8 cellular contexts compared by ENCODE assay signal in genomic region chr18:7177131-7177744, GRCh38. TPM values are rescaled to one million over a fixed set of nuclear protein-coding genes. Genes with fewer than 3 reads are reported as not detected.
DNase-seq lines count a peak whose midpoint lies in the region; ATAC-seq and TF ChIP-seq lines count a peak whose summit lies in the region.

No MANE protein-coding gene starts in this region.

- H3K27me3 ChIP-seq in GM23248 (replicated peaks; ENCODE audit: insufficient read depth): peaks cover 6% of the 10 kb centered on the region
- no peaks in the 10 kb centered on the region for H3K27me3 ChIP-seq in uterus

- H3K9ac ChIP-seq in GM23248: 0 out of 2 replicates have a peak overlapping the region, but pooled peaks have one; percentile 13

- no peaks in the 10 kb centered on the region for H3K9me2 ChIP-seq in GM23248 (ENCODE audit: insufficient read depth)

- in situ Hi-C loops in GM23248 (cut with MboI): loop anchor here (10.0 to 25.0 kb wide), 3 partner anchors 142 to 615 kb away; no protein-coding TSS in a partner anchor

- H3K4me2 ChIP-seq in GM23248 (ENCODE audit: unreplicated experiment): no peak overlapping the region

- no peaks in the 10 kb centered on the region for H3K79me2 ChIP-seq in GM23248 (ENCODE audit: insufficient read depth)

- intact Hi-C loops in uterus (cut with DNase I; ENCODE audit: low total_unique reads): loop anchor here (10.0 kb wide), 2 partner anchors 142 to 252 kb away; no protein-coding TSS in a partner anchor

- 44 to 48% methylated on average over 4 of the region's 4 CpGs for WGBS in GM23248 (ENCODE audit: low coverage in 1 of 2, low lambda C conversion rate in 2 of 2, missing lambda C conversion rate in 2 of 2), 2 experiments

- ATAC-seq in left lobe of liver: peak; percentile 88

- H2AFZ ChIP-seq in GM23248: peak overlapping the region; percentile 51

- H3F3A ChIP-seq in GM23248 (ENCODE audit: insufficient read depth): no peaks in the 10 kb centered on the region

- H3K4me1 ChIP-seq in GM23248 (ENCODE audit: insufficient read depth): no peaks in the 10 kb centered on the region
- no peaks in the 10 kb centered on the region for H3K4me1 ChIP-seq in uterus

- H3K27ac ChIP-seq in GM23248 (no peak overlapping the region), uterus (no peak overlapping the region)

- TF ChIP-seq POLR2A in uterus (IDR thresholded peaks at IDR 0.05): no peak

- H3K9me3 ChIP-seq in GM23248 (ENCODE audit: low read depth): no peaks in the 10 kb centered on the region
- H3K9me3 ChIP-seq in uterus: no peaks in the 10 kb centered on the region

- H3K4me3 ChIP-seq in GM23248 (no peak overlapping the region), uterus (no peak overlapping the region)

- DNase-seq in AG08395 (ENCODE audit: low spot score): peak; percentile 83
- peak; percentile 86 for DNase-seq in GM23248
- DNase-seq in NCI-H460 (ENCODE audit: extremely low read depth, low read depth): peak; percentile 66
- peak; percentile 13 for DNase-seq in cerebellum (ENCODE audit: low spot score)
- no peak for DNase-seq in left lobe of liver (ENCODE audit: low spot score)
- peak; percentile 41 to 72 for DNase-seq in uterus
- DNase-seq in activated gamma-delta T cell (lab: John Stamatoyannopoulos, UW): no peak
- no peak for DNase-seq in activated T-cell treated with anti-CD3 and anti-CD28 coated beads, Interleukin-2, amount 50 U/mL, for 48 hours

- TF ChIP-seq CTCF in uterus (IDR thresholded peaks at IDR 0.05): peak; percentile 61 to 72 (median 65)

- no peaks in the 10 kb centered on the region for H3K36me3 ChIP-seq in GM23248 (ENCODE audit: low read depth)
- H3K36me3 ChIP-seq in uterus: no peaks in the 10 kb centered on the region

- H4K20me1 ChIP-seq in GM23248 (ENCODE audit: insufficient read depth): no peaks in the 10 kb centered on the region

RNA-seq across cellular contexts. Expression of gene LRRC30, which starts 53.7 kb away (rescaled TPM):
- not detected in 2 replicates for total RNA-seq in GM23248 (2014; rRNA removed; shearing (Covaris generic))
- polyA plus RNA-seq in GM23248 (2016; fragmentation: Nextera tagmentation; extraction: Ambion mirVana): not detected in 2 replicates
- total RNA-seq in NCI-H460 (2014; rRNA removed; shearing (Covaris generic)): not detected in 2 replicates
- not detected in 2 replicates for polyA plus RNA-seq in NCI-H460 (2014; cell fraction: nucleus; rRNA removed)
- total RNA-seq in cerebellum (not detected), left lobe of liver (not detected), uterus (not detected)

RNA-seq across cellular contexts. Expression of gene LAMA1, which starts 59.6 kb away (rescaled TPM):
- total RNA-seq in GM23248 (2014; rRNA removed; shearing (Covaris generic)): 5.4 and 6.2 TPM in 2 replicates
- 2.8 and 3.1 TPM in 2 replicates for polyA plus RNA-seq in GM23248 (2016; fragmentation: Nextera tagmentation; extraction: Ambion mirVana)
- 222 and 233 TPM in 2 replicates for total RNA-seq in NCI-H460 (2014; rRNA removed; shearing (Covaris generic))
- polyA plus RNA-seq in NCI-H460 (2014; cell fraction: nucleus; rRNA removed): 174 and 240 TPM in 2 replicates
- 46.9 TPM for total RNA-seq in cerebellum
- total RNA-seq in left lobe of liver: 0.33 TPM
- total RNA-seq in uterus: 10 to 100 TPM in 1 of 4 donors, 1 to 10 TPM in 2, under 1 TPM in 1; 0.88 to 13.5 (median 2.1) TPM

Comparison
In these comparisons a context has a peak if more than half of its experiments do, and no peak if none do; other contexts are left out.
1. DNase-seq: peak in AG08395 (single experiment), GM23248 (single experiment), NCI-H460 (single experiment), cerebellum (single experiment) and uterus (2 of 2); none in left lobe of liver (single experiment), activated gamma-delta T cell (single experiment) and activated T-cell treated with anti-CD3 and anti-CD28 coated beads, Interleukin-2, amount 50 U/mL, for 48 hours (0 of 2).